Comparison of ENCODE assay signal across 8 cellular contexts in the genomic region with DNA sequence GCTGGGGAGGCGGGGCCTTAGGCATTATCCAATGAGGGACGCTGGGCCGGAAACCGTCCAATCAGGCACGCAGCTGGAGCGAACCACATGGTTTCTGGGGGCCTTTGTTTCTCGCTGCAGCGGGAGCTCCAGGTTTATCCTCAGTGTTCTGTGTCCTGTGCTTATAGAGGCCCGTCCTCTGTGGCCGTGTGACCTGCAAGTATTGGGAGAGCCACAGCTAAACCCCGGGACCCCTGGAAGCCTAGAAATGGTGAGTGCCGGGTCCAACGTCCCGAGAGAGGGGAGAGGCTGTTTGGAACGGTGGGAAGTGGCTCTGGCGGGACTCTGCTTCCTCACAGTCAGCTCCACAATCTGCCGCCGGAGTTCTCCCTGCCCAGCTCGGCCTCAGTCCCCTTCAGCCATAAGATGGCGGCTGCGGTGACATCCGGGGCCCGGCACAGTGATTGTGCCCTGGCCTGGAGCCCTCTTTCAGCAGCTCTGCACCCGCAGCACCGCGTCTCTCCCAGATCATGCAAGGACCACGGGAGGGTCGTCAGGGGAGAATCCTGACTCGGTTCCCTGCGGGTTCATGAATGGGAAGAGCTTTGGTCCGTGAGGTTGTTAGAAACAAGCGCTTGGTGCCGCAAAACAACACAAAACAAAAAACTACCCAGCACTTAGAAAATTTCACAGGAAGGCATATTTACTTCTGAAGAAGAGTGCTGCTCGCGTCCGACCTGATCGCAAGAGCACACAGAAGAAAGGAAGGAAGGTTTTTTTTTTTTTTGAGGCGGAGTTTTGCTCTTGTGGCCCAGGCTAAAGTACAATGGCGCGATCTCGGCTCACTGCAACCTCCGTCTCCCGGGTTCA. TPM values are rescaled to one million over a fixed set of nuclear protein-coding genes. Genes with fewer than 3 reads are reported as not detected.
DNase-seq lines count a peak whose midpoint lies in the region; ATAC-seq and TF ChIP-seq lines count a peak whose summit lies in the region.

TSS of gene ZNF253 (plus strand) at position 133 of the 849 bp plus-strand sequence. CDS start at position 248, 115 bp downstream.

- H3K4me1 Mint-ChIP-seq in chondrocyte (ENCODE audit: low read depth), result peaks cover 20% of the 10 kb centered on the region

- DNase-seq in AG09309 (ENCODE audit: low read depth) (peak; percentile 69), NCI-H460 (ENCODE audit: extremely low read depth, low read depth) (peak; percentile 65), chondrocyte (ENCODE audit: low spot score) (peak; percentile 98), kidney epithelial cell (ENCODE audit: low read depth) (peak; percentile 79)
- DNase-seq in activated CD4-positive, alpha-beta T cell treated with anti-CD3 and anti-CD28 coated beads for 24 hours (ENCODE audit: low read depth in 2 of 2), result peak; percentile 94 to 95
- peak; percentile 98 for DNase-seq in stimulated activated CD4-positive, alpha-beta T cell treated with anti-CD3 and anti-CD28 coated beads, Interleukin-15, amount 100 ng/mL, for 24 hours

- peaks cover 8% of the 10 kb centered on the region for H3K36me3 Mint-ChIP-seq in chondrocyte (ENCODE audit: low read depth)

- H3K9me3 Mint-ChIP-seq in chondrocyte (ENCODE audit: low read depth), result peaks cover 14% of the 10 kb centered on the region

- no peak for TF ChIP-seq CTCF in AG09309 (IDR thresholded peaks at IDR 0.05; ENCODE audit: control insufficient read depth, insufficient read depth, low read depth, low read length, missing control alignments)
- TF ChIP-seq CTCF in chondrocyte (IDR thresholded peaks at IDR 0.05), result peak; percentile 49
- no peak for TF ChIP-seq CTCF in kidney epithelial cell (IDR thresholded peaks at IDR 0.05; ENCODE audit: insufficient read depth, low read length, poor library complexity, severe bottlenecking)

- no peaks in the 10 kb centered on the region for H3K36me3 ChIP-seq in kidney epithelial cell (ENCODE audit: control insufficient read depth, insufficient read depth, low read length)

- H3K4me3 ChIP-seq in AG09309 (ENCODE audit: control insufficient read depth, low read depth, low read length), result peak within 1 kb of the TSS; percentile 80
- H3K4me3 ChIP-seq in kidney epithelial cell (ENCODE audit: low read depth, low read length), result peak within 1 kb of the TSS; percentile 96

- peak within 1 kb of the TSS; percentile 100 for H3K27ac Mint-ChIP-seq in chondrocyte (ENCODE audit: unreplicated experiment)

- ATAC-seq in GM19023 (IDR thresholded peaks at IDR 0.05; ENCODE audit: unreplicated experiment) (peak; percentile 97), HG03342 (IDR thresholded peaks at IDR 0.05; ENCODE audit: unreplicated experiment) (peak; percentile 95)

- peak within 1 kb of the TSS; percentile 100 for H3K4me3 Mint-ChIP-seq in chondrocyte (ENCODE audit: unreplicated experiment)

- no peaks in the 10 kb centered on the region for H3K27me3 ChIP-seq in kidney epithelial cell (ENCODE audit: control insufficient read depth, insufficient read depth, low read length)

- H3K27me3 Mint-ChIP-seq in chondrocyte (ENCODE audit: low read depth), result no peaks in the 10 kb centered on the region

RNA-seq across cellular contexts. Expression of gene ZNF253, which starts in this region (rescaled TPM):
- 1.5 and 2.4 TPM in 2 replicates for total RNA-seq in NCI-H460 (2014; rRNA removed; shearing (Covaris generic))
- 0.17 and 0.62 TPM in 2 replicates for polyA plus RNA-seq in NCI-H460 (2014; cell fraction: nucleus; rRNA removed)
- total RNA-seq in chondrocyte (6.1 to 9.3 TPM (median 7.6 TPM) in 3 replicates), kidney epithelial cell (8.4 and 12.1 TPM in 2 replicates)

Comparison
In these comparisons a context has a peak if more than half of its experiments do, and no peak if none do; other contexts are left out.
1. Peak in every context shown above with its lines: DNase-seq, ATAC-seq and H3K4me3 ChIP-seq.